Comparison of ENCODE assay signal across 17 cellular contexts in the genomic region with DNA sequence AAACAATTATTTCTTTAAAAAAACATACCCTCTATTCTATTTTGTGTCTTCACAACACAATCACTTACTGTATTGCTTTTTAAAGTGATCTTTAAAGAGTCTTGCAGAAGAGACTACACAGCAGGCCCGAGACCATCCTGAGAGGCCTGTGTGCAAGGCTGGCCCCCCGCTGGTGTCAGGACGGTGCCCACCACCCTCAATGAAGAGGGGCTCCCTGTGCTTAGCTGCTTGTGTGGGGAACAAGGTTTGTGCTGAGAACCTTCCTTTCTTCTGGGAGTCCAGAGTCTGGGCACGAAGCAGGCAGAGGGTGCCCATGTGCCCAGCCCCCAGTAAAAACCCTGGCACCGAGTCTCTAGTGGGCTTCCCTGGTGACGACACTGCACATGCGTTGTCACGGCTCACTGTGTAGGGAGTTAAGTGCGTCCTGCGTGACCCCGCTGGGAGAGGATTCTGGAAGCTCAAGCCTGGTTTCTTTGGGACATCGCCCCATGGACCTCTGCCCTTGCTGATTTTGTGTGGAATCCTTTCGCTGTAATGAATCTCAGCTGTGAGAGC.
"Had no signal": no experiment of that assay in that cellular context is flagged by ENCODE, and none has a peak within 500 bp of the region (broad histone marks: within the 10 kb centered on the region; RNA-seq: fewer than 3 reads in every experiment).

No MANE protein-coding gene starts in this region.

- FAIRE-seq: astrocyte, colon had no signal

- DNase-seq: activated CD4-positive, alpha-beta memory T cell treated with anti-CD3 and anti-CD28 coated beads for 36 hours; activated CD4-positive, alpha-beta T cell treated with anti-CD3 and anti-CD28 coated beads for 1 hour; activated naive CD8-positive, alpha-beta T cell treated with anti-CD3 and anti-CD28 coated beads, Interleukin-2, amount 10 ng/mL, durations not matched to agents 7 days and 5 days; activated T-cell treated with anti-CD3 and anti-CD28 coated beads for 4 hours; effector CD8-positive, alpha-beta T cell; lower lobe of right lung; naive thymus-derived CD4-positive, alpha-beta T cell; stimulated activated CD4-positive, alpha-beta T cell treated with anti-CD3 and anti-CD28 coated beads, Interleukin-1b, Interleukin-23, amount 100 ng/mL, for 48 hours; stimulated activated naive CD4-positive, alpha-beta T cell treated with Interleukin-2 at 50 U/mL for 16 hours; SW 1271; uterus had no signal

- ATAC-seq: gastroesophageal sphincter; lower lobe of right lung; naive thymus-derived CD4-positive, alpha-beta T cell had no signal

- H3K4me3 ChIP-seq: cardiac muscle cell, gastroesophageal sphincter, lower lobe of right lung, SJSA1, suprapubic skin, uterus had no signal

- H3K27me3 ChIP-seq: cardiac muscle cell, gastroesophageal sphincter, SJSA1, suprapubic skin, uterus had no signal

- H3K27ac ChIP-seq: cardiac muscle cell, gastroesophageal sphincter, lower lobe of right lung, SJSA1, suprapubic skin, uterus had no signal

- H3K4me1 ChIP-seq: lower lobe of right lung, SJSA1, uterus had no signal

- H3K36me3 ChIP-seq: uterus had no signal

- H3K9me3 ChIP-seq: gastroesophageal sphincter, lower lobe of right lung, SJSA1, suprapubic skin, uterus had no signal
